Comparison of ENCODE assay signal across 16 cellular contexts in genomic region chr5:142434322-142434612, GRCh38.
A peak's percentile ranks its signal among the peaks of the same experiment; 100 is the strongest.
DNase-seq lines count a peak whose midpoint lies in the region; ATAC-seq, FAIRE-seq and TF ChIP-seq lines count a peak whose summit lies in the region.
"Had no signal": no experiment of that assay in that cellular context is flagged by ENCODE, and none has a peak within 500 bp of the region (broad histone marks: within the 10 kb centered on the region; RNA-seq: fewer than 3 reads in every experiment).

No MANE protein-coding gene starts in this region.

- CTCF ChIA-PET in HCT116 (lab: Charles Lee) (no interaction called here), K562 (lab: Yijun Ruan, JAX; ENCODE audit: low intra/inter-chr PET ratio) (no interaction called here)

- TF ChIP-seq RAD21 in HCT116 (IDR thresholded peaks at IDR 0.05; ENCODE audit: low read depth) = no peak
- TF ChIP-seq RAD21 in K562 (CRISPR knock-in tag; conservative IDR thresholded peaks at IDR 0.05 in 1 of 2, IDR thresholded peaks at IDR 0.05 in 1 of 2) = no peak

- peaks cover 4% of the 10 kb centered on the region for H3K27me3 Mint-ChIP-seq in osteocyte (ENCODE audit: unreplicated experiment)
- H3K27me3 Mint-ChIP-seq: T-cell had no signal

- BruUV-seq in HCT116 (replicated peaks; lab: Mats Ljungman, UMichigan) (no TSS peak), K562 (replicated peaks; lab: Mats Ljungman, UMichigan) (no TSS peak)

- POLR2A ChIA-PET in HCT116 (lab: Charles Lee) = interaction anchor here (1.4 kb wide), 1 partner anchor 107 kb away, joined by 3 read pairs; no protein-coding TSS in a partner anchor
- POLR2A ChIA-PET in K562 (lab: Yijun Ruan, JAX) = interaction anchor here (1.1 kb wide), 1 partner anchor 14 kb away, joined by 3 read pairs; no protein-coding TSS in a partner anchor

- peak overlapping the region; percentile 57 to 84 (median 72); a peak in 21 of 22 replicates for H3K4me2 ChIP-seq in BLaER1 treated with 17β-estradiol and CSF1 and Interleukin-3, amounts not matched to agents 10 nM and 100 nM
- peak overlapping the region; percentile 20; the same call in 1 of the 2 replicates for H3K4me2 ChIP-seq in HCT116 (ENCODE audit: low read length)
- no peak overlapping the region for H3K4me2 ChIP-seq in K562 (ENCODE audit: insufficient read depth, low read length)

- no peak overlapping the region for H3K4me3 ChIP-seq in BLaER1 treated with 17β-estradiol and CSF1 and Interleukin-3, amounts not matched to agents 10 nM and 100 nM
- no peak overlapping the region for H3K4me3 ChIP-seq in HCT116 (replicated peaks in 1 of 2; ENCODE audit: low read depth in 1 of 2, low read length in 2 of 2)
- H3K4me3 ChIP-seq in K562 = no peak overlapping the region
- H3K4me3 ChIP-seq: HAP-1 had no signal

- H3K9me3 ChIP-seq in BLaER1 treated with 17β-estradiol and CSF1 and Interleukin-3, amounts not matched to agents 10 nM and 100 nM (replicated peaks in 1 of 11) = no peaks in the 10 kb centered on the region
- H3K9me3 ChIP-seq in HCT116 (ENCODE audit: control insufficient read depth in 1 of 2, insufficient read depth in 1 of 2, low read depth in 1 of 2, low read length in 2 of 2) (no peaks in the 10 kb centered on the region), K562 (replicated peaks; ENCODE audit: control insufficient read depth, insufficient read depth, low read depth, low read length) (no peaks in the 10 kb centered on the region)
- H3K9me3 ChIP-seq: HAP-1 had no signal

- H3K36me3 ChIP-seq in BLaER1 treated with 17β-estradiol and CSF1 and Interleukin-3, amounts not matched to agents 10 nM and 100 nM = no peaks in the 10 kb centered on the region
- no peaks in the 10 kb centered on the region for H3K36me3 ChIP-seq in HCT116 (ENCODE audit: control insufficient read depth in 1 of 2, insufficient read depth in 2 of 2, low read length in 2 of 2)
- H3K36me3 ChIP-seq in K562 (ENCODE audit: control insufficient read depth, insufficient read depth, low read length) = no peaks in the 10 kb centered on the region
- H3K36me3 ChIP-seq: HAP-1 had no signal

- TF ChIP-seq EP300 in K562 (IDR thresholded peaks at IDR 0.05; ENCODE audit: low read length) = no peak

- ATAC-seq in HCT116 = no peak
- no peak for ATAC-seq in K562
- ATAC-seq: T-cell had no signal

- 26% methylated on average over 2 of the region's 2 CpGs for WGBS in K562 (ENCODE audit: insufficient coverage, low coverage, missing lambda C conversion rate)

- peaks cover 0 to 14% (median 0%) of the 10 kb centered on the region in 11 experiments; a peak in 1 of 22 replicates for H3K27me3 ChIP-seq in BLaER1 treated with 17β-estradiol and CSF1 and Interleukin-3, amounts not matched to agents 10 nM and 100 nM
- no peaks in the 10 kb centered on the region for H3K27me3 ChIP-seq in HCT116 (ENCODE audit: insufficient read depth, low read length)
- H3K27me3 ChIP-seq in K562 (ENCODE audit: control insufficient read depth in 2 of 2, insufficient read depth in 2 of 2, low read length in 2 of 2) = peaks cover 0 to 14% of the 10 kb centered on the region in 2 experiments; a peak in 2 of 5 replicates

- H2AFZ ChIP-seq in HCT116 (ENCODE audit: low read depth, low read length, poor library complexity, severe bottlenecking) (no peak overlapping the region), K562 (ENCODE audit: low read depth, low read length) (peak overlapping the region; percentile 14; the same call in 1 of the 2 replicates)

- no peak overlapping the region for H3K9ac ChIP-seq in BLaER1 treated with 17β-estradiol and CSF1 and Interleukin-3, amounts not matched to agents 10 nM and 100 nM
- no peak overlapping the region for H3K9ac ChIP-seq in HCT116 (ENCODE audit: low read length)
- H3K9ac ChIP-seq in K562 (ENCODE audit: insufficient read depth in 1 of 2, low read depth in 2 of 2, low read length in 2 of 2) = no peak overlapping the region; a peak in 1 of 4 replicates

- TF ChIP-seq CTCF in HCT116 (IDR thresholded peaks at IDR 0.05 in 2 of 3, conservative IDR thresholded peaks at IDR 0.05 in 1 of 3; ENCODE audit: borderline replicate concordance in 1 of 3, insufficient read depth in 1 of 3, low read depth in 2 of 3, low read length in 2 of 3) = no peak
- no peak for TF ChIP-seq CTCF in K562 (IDR thresholded peaks at IDR 0.05 in 2 of 3, conservative IDR thresholded peaks at IDR 0.05 in 1 of 3; ENCODE audit: insufficient read depth in 2 of 3, low read depth in 1 of 3, low read length in 3 of 3)
- TF ChIP-seq CTCF in osteocyte (IDR thresholded peaks at IDR 0.05) = no peak
- no peak for TF ChIP-seq CTCF in GM13977 (IDR thresholded peaks at IDR 0.05; ENCODE audit: extremely low read depth, insufficient read depth, missing control alignments)

- DNase-seq in HCT116 (ENCODE audit: low read depth, low spot score) (no peak), K562 (ENCODE audit: extremely low read depth in 1 of 4, low spot score in 3 of 4) (no peak), osteocyte (ENCODE audit: extremely low spot score, unreplicated experiment) (no peak), NCI-H69 (lab: John Stamatoyannopoulos, UW) (no peak), NCI-H146 treated with DMSO at 0.1 percent for 48 hours (lab: John Stamatoyannopoulos, UW; ENCODE audit: unreplicated experiment) (no peak), GM13977 (ENCODE audit: low spot score) (no peak)
- DNase-seq: COR-L47, DMS153, NCI-H1436 treated with DMSO at 0.1 percent for 48 hours, NCI-H2081 treated with DMSO at 0.1 percent for 48 hours, NCI-H510A treated with DMSO at 0.1 percent for 48 hours, T-cell had no signal

- H3K9me2 ChIP-seq in HCT116 (ENCODE audit: insufficient read depth) = no peaks in the 10 kb centered on the region

- in situ Hi-C loops in K562 (cut with MboI) (no loop called here), GM13977 (cut with MboI; ENCODE audit: low pct_unique_long_range_greater_than_20kb, low sequenced_read_pairs, unreplicated experiment) (no loop called here)

- H3K27ac Mint-ChIP-seq in osteocyte (ENCODE audit: unreplicated experiment) = peak overlapping the region; percentile 24

- no peak for FAIRE-seq in K562 (lab: Jason Lieb, UNC)
- FAIRE-seq: GM19239 had no signal

- H3K9me3 Mint-ChIP-seq in osteocyte (ENCODE audit: unreplicated experiment) = no peaks in the 10 kb centered on the region
- H3K9me3 Mint-ChIP-seq: T-cell had no signal

- no peak overlapping the region for H3K4me3 Mint-ChIP-seq in osteocyte (ENCODE audit: unreplicated experiment)
- H3K4me3 Mint-ChIP-seq: T-cell had no signal

- no peaks in the 10 kb centered on the region for H3K36me3 Mint-ChIP-seq in osteocyte (ENCODE audit: unreplicated experiment)
- H3K36me3 Mint-ChIP-seq: T-cell had no signal

- H3K27ac ChIP-seq in BLaER1 treated with 17β-estradiol and CSF1 and Interleukin-3, amounts not matched to agents 10 nM and 100 nM = no peak overlapping the region
- no peak overlapping the region for H3K27ac ChIP-seq in HCT116 (ENCODE audit: low read depth, low read length)
- no peak overlapping the region for H3K27ac ChIP-seq in K562 (ENCODE audit: extremely low read depth, low read depth, low read length)
- H3K27ac ChIP-seq: C4-2B had no signal

- no peaks in the 10 kb centered on the region for H3K9me1 ChIP-seq in K562 (ENCODE audit: control insufficient read depth, insufficient read depth, low read length)

- TF ChIP-seq POLR2A in HCT116 (IDR thresholded peaks at IDR 0.05; ENCODE audit: borderline replicate concordance, extremely low read depth, insufficient read depth, insufficient read length) = no peak
- TF ChIP-seq POLR2A in K562 (conservative IDR thresholded peaks at IDR 0.05) = no peak

- RAD21 ChIA-PET in HCT116 (lab: Charles Lee; ENCODE audit: low non-redundant PET in 1 of 2, low total read pairs in 2 of 2, uncharacterized antibody in 2 of 2, unreplicated experiment in 2 of 2) = no interaction called here

- peaks cover 24% of the 10 kb centered on the region for H3K4me1 Mint-ChIP-seq in osteocyte (ENCODE audit: unreplicated experiment)

- H4K20me1 ChIP-seq in BLaER1 treated with 17β-estradiol and CSF1 and Interleukin-3, amounts not matched to agents 10 nM and 100 nM = no peaks in the 10 kb centered on the region
- H4K20me1 ChIP-seq in HCT116 (ENCODE audit: insufficient read depth) = no peaks in the 10 kb centered on the region
- no peaks in the 10 kb centered on the region for H4K20me1 ChIP-seq in K562 (replicated peaks; ENCODE audit: control insufficient read depth, insufficient read depth, low read length)

- intact Hi-C loops in HCT116 (cut with micrococcal nuclease) = no loop called here
- intact Hi-C loops in K562 (cut with micrococcal nuclease) = no loop called here

- no peaks in the 10 kb centered on the region for H3K79me2 ChIP-seq in HCT116 (ENCODE audit: insufficient read depth, low read length)
- no peaks in the 10 kb centered on the region for H3K79me2 ChIP-seq in K562 (ENCODE audit: control insufficient read depth, insufficient read depth, low read length)

- H3K4me1 ChIP-seq in BLaER1 treated with 17β-estradiol and CSF1 and Interleukin-3, amounts not matched to agents 10 nM and 100 nM = peaks cover 36 to 65% (median 45%) of the 10 kb centered on the region in 10 experiments
- peaks cover 63 to 65% of the 10 kb centered on the region in 2 experiments for H3K4me1 ChIP-seq in HCT116 (ENCODE audit: control insufficient read depth in 1 of 2, insufficient read depth in 2 of 2, low read length in 2 of 2)
- H3K4me1 ChIP-seq in K562 (replicated peaks in 1 of 2; ENCODE audit: control insufficient read depth in 2 of 2, insufficient read depth in 2 of 2, low read length in 2 of 2) = peaks cover 0 to 4% of the 10 kb centered on the region in 2 experiments; a peak in 3 of 5 replicates
- H3K4me1 ChIP-seq: HAP-1 had no signal

TF ChIP-seq in HCT116, 20 proteins besides CTCF, POLR2A, EP300 and RAD21 (continues in another document):
- TF ChIP-seq ZFX (IDR thresholded peaks at IDR 0.05) (no peak), SP1 (IDR thresholded peaks at IDR 0.05; ENCODE audit: low read depth) (no peak), CBX3 (IDR thresholded peaks at IDR 0.05; ENCODE audit: low read depth) (no peak), EGR1 (IDR thresholded peaks at IDR 0.05; ENCODE audit: low read depth) (no peak), EZH2phosphoT487 (IDR thresholded peaks at IDR 0.05; ENCODE audit: borderline replicate concordance) (no peak), YY1 (IDR thresholded peaks at IDR 0.05; ENCODE audit: extremely low read depth, insufficient replicate concordance, low read depth, low read length) (no peak), SRF (IDR thresholded peaks at IDR 0.05; ENCODE audit: low read depth) (no peak), FOSL1 (IDR thresholded peaks at IDR 0.05; ENCODE audit: low read depth) (no peak)
